38 cellular contexts compared by ENCODE assay signal in genomic region chrX:132353430-132353829, GRCh38.
"Had no signal": no experiment of that assay in that cellular context is flagged by ENCODE, and none has a peak within 500 bp of the region (broad histone marks: within the 10 kb centered on the region; RNA-seq: fewer than 3 reads in every experiment).

No MANE protein-coding gene starts in this region.

- H3K4me1 ChIP-seq: adrenal gland, ascending aorta, body of pancreas, breast epithelium, colonic mucosa had no signal

- H3K4me3 Mint-ChIP-seq: activated naive CD4-positive, alpha-beta T cell treated with anti-CD3 and anti-CD28 coated beads for 36 hours; activated naive CD4-positive, alpha-beta T cell treated with anti-CD3 and anti-CD28 coated beads, Interleukin-2, amount 10 ng/mL, durations not matched to agents 7 days and 5 days; activated naive CD4-positive, alpha-beta T cell treated with anti-CD3 and anti-CD28 coated beads, Interleukin-2, amount 50 U/mL, for 24 hours; activated naive CD8-positive, alpha-beta T cell; activated naive CD8-positive, alpha-beta T cell treated with anti-CD3 and anti-CD28 coated beads for 36 hours; activated naive CD8-positive, alpha-beta T cell treated with anti-CD3 and anti-CD28 coated beads, Interleukin-2, amount 10 ng/mL, durations not matched to agents 7 days and 5 days; activated naive CD8-positive, alpha-beta T cell treated with anti-CD3 and anti-CD28 coated beads, Interleukin-2, amount 50 U/mL, for 24 hours; activated T-cell treated with anti-CD3 and anti-CD28 coated beads, Interleukin-2, amount 50 U/mL, for 4 hours; activated T-cell treated with anti-CD3 and anti-CD28 coated beads, Interleukin-2, amount 50 U/mL, for 72 hours; activated T-helper 1 cell treated with anti-CD3 and anti-CD28 coated beads, Interleukin-12 subunit alpha, Interleukin-12 subunit beta, Interleukin-2, Interleukin-4 antibody, amounts not matched to agents 30 ng/mL and 10 ng/mL and 1 ng/mL, durations not matched to agents 14 hours and 24 hours and 36 hours; activated T-helper 17 cell treated with anti-CD3 and anti-CD28 coated beads, Interleukin-2, amount 50 U/mL, for 72 hours; brain; central memory CD8-positive, alpha-beta T cell had no signal

- H3K4me3 ChIP-seq: adrenal gland, ascending aorta, body of pancreas, breast epithelium, cardiac muscle cell, colonic mucosa had no signal

- H3K27me3 ChIP-seq: adrenal gland, ascending aorta, body of pancreas, brain microvascular endothelial cell, breast epithelium, cardiac muscle cell, colonic mucosa had no signal

- FAIRE-seq: bronchial epithelial cell had no signal

- H3K9me3 ChIP-seq: adrenal gland, ascending aorta, body of pancreas, breast epithelium, colonic mucosa had no signal

- H3K9me3 Mint-ChIP-seq: activated naive CD4-positive, alpha-beta T cell treated with anti-CD3 and anti-CD28 coated beads for 36 hours; activated naive CD4-positive, alpha-beta T cell treated with anti-CD3 and anti-CD28 coated beads, Interleukin-2, amount 10 ng/mL, durations not matched to agents 7 days and 5 days; activated naive CD4-positive, alpha-beta T cell treated with anti-CD3 and anti-CD28 coated beads, Interleukin-2, amount 50 U/mL, for 24 hours; activated naive CD8-positive, alpha-beta T cell treated with anti-CD3 and anti-CD28 coated beads for 36 hours; activated naive CD8-positive, alpha-beta T cell treated with anti-CD3 and anti-CD28 coated beads, Interleukin-2, amount 10 ng/mL, durations not matched to agents 7 days and 5 days; activated T-cell treated with anti-CD3 and anti-CD28 coated beads, Interleukin-2, amount 50 U/mL, for 4 hours; activated T-helper 1 cell treated with anti-CD3 and anti-CD28 coated beads, Interleukin-12 subunit alpha, Interleukin-12 subunit beta, Interleukin-2, Interleukin-4 antibody, amounts not matched to agents 30 ng/mL and 10 ng/mL and 1 ng/mL, durations not matched to agents 14 hours and 24 hours and 36 hours; activated T-helper 2 cell treated with anti-CD3 and anti-CD28 coated beads, Interferon-gamma antibody, Interleukin-2, Interleukin-4, amounts not matched to agents 10 μg/mL and 5 μg/mL and 100 μg/mL, durations not matched to agents 14 hours and 24 hours and 36 hours; central memory CD8-positive, alpha-beta T cell had no signal

- H3K36me3 Mint-ChIP-seq: activated naive CD4-positive, alpha-beta T cell treated with anti-CD3 and anti-CD28 coated beads, Interleukin-2, amount 10 ng/mL, durations not matched to agents 7 days and 5 days; activated naive CD4-positive, alpha-beta T cell treated with anti-CD3 and anti-CD28 coated beads, Interleukin-2, amount 50 U/mL, for 24 hours; activated naive CD4-positive, alpha-beta T cell treated with anti-CD3 and anti-CD28 coated beads, Interleukin-2, amount 50 U/mL, for 72 hours; activated naive CD8-positive, alpha-beta T cell; activated naive CD8-positive, alpha-beta T cell treated with anti-CD3 and anti-CD28 coated beads for 36 hours; activated naive CD8-positive, alpha-beta T cell treated with anti-CD3 and anti-CD28 coated beads, Interleukin-2, amount 10 ng/mL, durations not matched to agents 7 days and 5 days; brain had no signal

- ATAC-seq: activated naive CD4-positive, alpha-beta T cell treated with anti-CD3 and anti-CD28 coated beads, Interleukin-2, amount 50 U/mL, for 72 hours; activated naive CD8-positive, alpha-beta T cell treated with anti-CD3 and anti-CD28 coated beads, Interleukin-2, amount 50 U/mL, for 24 hours; activated T-cell treated with anti-CD3 and anti-CD28 coated beads, Interleukin-2, amount 50 U/mL, for 4 hours; activated T-cell treated with anti-CD3 and anti-CD28 coated beads, Interleukin-2, amount 50 U/mL, for 72 hours; activated T-helper 17 cell treated with anti-CD3 and anti-CD28 coated beads, Interleukin-2, amount 50 U/mL, for 72 hours; body of pancreas had no signal

- DNase-seq: activated effector memory CD4-positive, alpha-beta T cell treated with anti-CD3 and anti-CD28 coated beads, Interleukin-2, amount 50 U/mL, for 16 hours; activated effector memory CD4-positive, alpha-beta T cell treated with Interleukin-2 at 50 U/mL for 16 hours; activated gamma-delta T cell; activated gamma-delta T cell treated with Interleukin-2 at 50 U/mL for 16 hours; activated naive CD4-positive, alpha-beta T cell; activated naive CD4-positive, alpha-beta T cell treated with anti-CD3 and anti-CD28 coated beads for 36 hours; activated naive CD4-positive, alpha-beta T cell treated with anti-CD3 and anti-CD28 coated beads, Interleukin-2, amount 10 ng/mL, durations not matched to agents 7 days and 5 days; activated naive CD4-positive, alpha-beta T cell treated with anti-CD3 and anti-CD28 coated beads, Interleukin-2, amount 50 U/mL, for 16 hours; activated naive CD4-positive, alpha-beta T cell treated with Interleukin-2 at 50 U/mL for 16 hours; activated naive CD8-positive, alpha-beta T cell treated with anti-CD3 and anti-CD28 coated beads for 36 hours; activated naive CD8-positive, alpha-beta T cell treated with anti-CD3 and anti-CD28 coated beads, Interleukin-2, amount 10 ng/mL, durations not matched to agents 7 days and 5 days; activated naive CD8-positive, alpha-beta T cell treated with anti-CD3 and anti-CD28 coated beads, Interleukin-2, amount 50 U/mL, for 24 hours; activated T-cell treated with anti-CD3 and anti-CD28 coated beads, Interleukin-2, amount 50 U/mL, for 4 hours; activated T-cell treated with anti-CD3 and anti-CD28 coated beads, Interleukin-2, amount 50 U/mL, for 48 hours; activated T-cell treated with anti-CD3 and anti-CD28 coated beads, Interleukin-2, amount 50 U/mL, for 72 hours; adrenal gland; amniotic stem cell; amygdala; anterior cingulate cortex; aorta; body of pancreas; brain microvascular endothelial cell; caudate nucleus; central memory CD4-positive, alpha-beta T cell; cerebellar nuclear complex; colonic mucosa had no signal

- H3K36me3 ChIP-seq: adrenal gland, ascending aorta, brain microvascular endothelial cell, breast epithelium, cardiac muscle cell, colonic mucosa had no signal

- H3K27ac Mint-ChIP-seq: activated naive CD4-positive, alpha-beta T cell treated with anti-CD3 and anti-CD28 coated beads for 36 hours; activated naive CD4-positive, alpha-beta T cell treated with anti-CD3 and anti-CD28 coated beads, Interleukin-2, amount 10 ng/mL, durations not matched to agents 7 days and 5 days; activated naive CD4-positive, alpha-beta T cell treated with anti-CD3 and anti-CD28 coated beads, Interleukin-2, amount 50 U/mL, for 24 hours; activated naive CD4-positive, alpha-beta T cell treated with anti-CD3 and anti-CD28 coated beads, Interleukin-2, amount 50 U/mL, for 72 hours; activated naive CD8-positive, alpha-beta T cell; activated naive CD8-positive, alpha-beta T cell treated with anti-CD3 and anti-CD28 coated beads for 36 hours; activated naive CD8-positive, alpha-beta T cell treated with anti-CD3 and anti-CD28 coated beads, Interleukin-2, amount 10 ng/mL, durations not matched to agents 7 days and 5 days; activated naive CD8-positive, alpha-beta T cell treated with anti-CD3 and anti-CD28 coated beads, Interleukin-2, amount 50 U/mL, for 24 hours; activated T-cell treated with anti-CD3 and anti-CD28 coated beads, Interleukin-2, amount 50 U/mL, for 72 hours; activated T-helper 1 cell treated with anti-CD3 and anti-CD28 coated beads, Interleukin-12 subunit alpha, Interleukin-12 subunit beta, Interleukin-2, Interleukin-4 antibody, amounts not matched to agents 30 ng/mL and 10 ng/mL and 1 ng/mL, durations not matched to agents 14 hours and 24 hours and 36 hours; activated T-helper 17 cell treated with anti-CD3 and anti-CD28 coated beads, Interleukin-2, amount 50 U/mL, for 72 hours; activated T-helper 2 cell treated with anti-CD3 and anti-CD28 coated beads, Interferon-gamma antibody, Interleukin-2, Interleukin-4, amounts not matched to agents 10 μg/mL and 5 μg/mL and 100 μg/mL, durations not matched to agents 14 hours and 24 hours and 36 hours; brain had no signal

- H3K27ac ChIP-seq: adrenal gland, ascending aorta, body of pancreas, brain microvascular endothelial cell, breast epithelium, cardiac muscle cell, colonic mucosa had no signal

- H3K27me3 Mint-ChIP-seq: activated naive CD4-positive, alpha-beta T cell treated with anti-CD3 and anti-CD28 coated beads, Interleukin-2, amount 10 ng/mL, durations not matched to agents 7 days and 5 days; activated naive CD4-positive, alpha-beta T cell treated with anti-CD3 and anti-CD28 coated beads, Interleukin-2, amount 50 U/mL, for 24 hours; activated naive CD8-positive, alpha-beta T cell; activated naive CD8-positive, alpha-beta T cell treated with anti-CD3 and anti-CD28 coated beads for 36 hours; activated naive CD8-positive, alpha-beta T cell treated with anti-CD3 and anti-CD28 coated beads, Interleukin-2, amount 10 ng/mL, durations not matched to agents 7 days and 5 days; activated naive CD8-positive, alpha-beta T cell treated with anti-CD3 and anti-CD28 coated beads, Interleukin-2, amount 50 U/mL, for 24 hours; activated T-helper 17 cell treated with anti-CD3 and anti-CD28 coated beads, Interleukin-2, amount 50 U/mL, for 72 hours; brain; central memory CD8-positive, alpha-beta T cell had no signal

- H3K4me1 Mint-ChIP-seq: activated naive CD4-positive, alpha-beta T cell treated with anti-CD3 and anti-CD28 coated beads, Interleukin-2, amount 10 ng/mL, durations not matched to agents 7 days and 5 days; activated naive CD4-positive, alpha-beta T cell treated with anti-CD3 and anti-CD28 coated beads, Interleukin-2, amount 50 U/mL, for 24 hours; activated naive CD8-positive, alpha-beta T cell treated with anti-CD3 and anti-CD28 coated beads for 36 hours; activated naive CD8-positive, alpha-beta T cell treated with anti-CD3 and anti-CD28 coated beads, Interleukin-2, amount 10 ng/mL, durations not matched to agents 7 days and 5 days; activated naive CD8-positive, alpha-beta T cell treated with anti-CD3 and anti-CD28 coated beads, Interleukin-2, amount 50 U/mL, for 24 hours; activated T-helper 17 cell treated with anti-CD3 and anti-CD28 coated beads, Interleukin-2, amount 50 U/mL, for 72 hours; brain; central memory CD8-positive, alpha-beta T cell had no signal
